In the genomic region with DNA sequence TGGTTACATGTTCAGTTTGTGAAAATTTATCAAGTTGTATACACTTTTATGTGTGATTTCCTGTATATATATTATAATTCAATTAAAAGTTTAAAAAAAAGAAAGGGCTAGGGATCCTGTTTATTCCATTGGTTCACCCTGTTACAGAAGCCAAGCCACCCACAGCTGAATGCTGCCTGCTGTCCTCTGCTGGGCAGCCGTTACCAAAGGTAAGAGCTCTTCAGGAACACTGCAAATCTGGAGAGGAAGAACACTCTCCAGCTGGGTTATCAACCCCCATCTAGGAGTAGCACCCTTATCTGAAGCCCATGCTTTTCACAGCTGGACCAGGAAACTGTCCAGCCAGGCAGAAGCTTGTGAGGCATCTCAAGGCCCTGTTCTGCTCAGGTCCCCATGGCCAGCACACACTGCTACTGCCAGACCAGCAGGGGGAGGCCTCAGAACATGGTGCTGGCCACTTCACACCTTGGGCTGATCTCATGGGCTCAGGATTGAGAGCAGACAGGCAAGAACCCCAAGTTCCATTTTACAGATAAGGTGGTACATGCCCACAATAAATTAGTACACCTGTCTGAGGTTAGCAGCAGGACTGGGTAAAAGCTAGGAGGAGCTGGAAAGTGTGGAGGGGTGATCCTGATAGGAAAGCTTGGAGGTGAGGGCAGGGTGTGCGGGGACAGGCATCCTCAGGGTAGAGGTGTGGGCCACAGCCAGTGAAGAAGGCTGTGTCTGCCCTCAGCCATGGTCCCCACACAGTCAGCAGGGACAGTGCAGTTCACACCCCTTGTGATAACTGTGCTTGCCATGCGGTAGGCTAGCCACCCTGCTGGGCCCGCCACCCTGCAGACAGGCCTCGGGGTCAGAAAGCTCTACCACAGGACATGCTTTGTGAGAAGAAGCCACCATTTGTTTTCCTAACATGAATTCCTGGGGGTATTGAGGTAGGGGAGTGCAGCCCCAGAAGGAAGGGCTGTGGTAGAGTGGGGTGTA, we compare ENCODE assay signal across 8 cellular contexts.
DNase-seq lines count a peak whose midpoint lies in the region; ATAC-seq and TF ChIP-seq lines count a peak whose summit lies in the region.

No MANE protein-coding gene starts in this region.

- peak; percentile 65 for TF ChIP-seq CTCF in nephron progenitor cell (IDR thresholded peaks at IDR 0.05)

- ATAC-seq in HG02840 (IDR thresholded peaks at IDR 0.05; ENCODE audit: low FRiP score, unreplicated experiment): no peak

- peaks cover 12% of the 10 kb centered on the region for H3K27me3 Mint-ChIP-seq in nephron progenitor cell (ENCODE audit: low read depth, poor library complexity)

- no peak overlapping the region for H3K4me3 Mint-ChIP-seq in nephron progenitor cell

- H3K9me3 Mint-ChIP-seq in nephron progenitor cell: no peaks in the 10 kb centered on the region

- H3K4me1 Mint-ChIP-seq in nephron progenitor cell: peaks cover 46% of the 10 kb centered on the region

- no peak overlapping the region for H3K27ac Mint-ChIP-seq in nephron progenitor cell

- peaks cover 6% of the 10 kb centered on the region for H3K36me3 Mint-ChIP-seq in nephron progenitor cell (ENCODE audit: low read depth)

- DNase-seq in activated gamma-delta T cell treated with Interleukin-2 at 50 U/mL for 16 hours (peak; percentile 30), activated gamma-delta T cell (lab: John Stamatoyannopoulos, UW) (no peak), NCI-H226 (peak; percentile 32), epidermal melanocyte (ENCODE audit: insufficient read length, low spot score) (peak; percentile 48), nephron progenitor cell (peak; percentile 47), OCI-M2 (lab: John Stamatoyannopoulos, UW; ENCODE audit: unreplicated experiment) (no peak)
- peak; percentile 37 to 53 for DNase-seq in activated CD4-positive, alpha-beta T cell treated with anti-CD3 and anti-CD28 coated beads, Interleukin-2, amount 50 U/mL, for 48 hours

Comparison
In these comparisons a context has a peak if more than half of its experiments do, and no peak if none do; other contexts are left out.
1. DNase-seq: peak in activated gamma-delta T cell treated with Interleukin-2 at 50 U/mL for 16 hours (single experiment), NCI-H226 (single experiment), activated CD4-positive, alpha-beta T cell treated with anti-CD3 and anti-CD28 coated beads, Interleukin-2, amount 50 U/mL, for 48 hours (2 of 2), epidermal melanocyte (single experiment) and nephron progenitor cell (single experiment); none in activated gamma-delta T cell (single experiment) and OCI-M2 (single experiment).